ENCODE assay signal across 8 cellular contexts in genomic region chr10:63264852-63265617, GRCh38.
DNase-seq lines count a peak whose midpoint lies in the region; ATAC-seq and TF ChIP-seq lines count a peak whose summit lies in the region.

No MANE protein-coding gene starts in this region.

- H3K27ac ChIP-seq in HL-60 (replicated peaks) (peak overlapping the region; percentile 86), SJSA1 (peak overlapping the region; percentile 89), caudate nucleus (ENCODE audit: low read depth, low read length) (peak overlapping the region; percentile 27)

- intact Hi-C loops in Caco-2 (cut with micrococcal nuclease; ENCODE audit: unreplicated experiment): loop anchor here (5.0 kb wide), 1 partner anchor 502 kb away; no protein-coding TSS in a partner anchor

- H3K9me3 Mint-ChIP-seq in Caco-2 (ENCODE audit: unreplicated experiment): no peaks in the 10 kb centered on the region
- no peaks in the 10 kb centered on the region for H3K9me3 Mint-ChIP-seq in stimulated activated naive B cell treated with anti-CD40 and anti-IgM and Interleukin-4, amounts not matched to agents 10 μg/mL and 1 μg/mL and 100 μg/mL, for 72 hours

- POLR2A ChIA-PET in Caco-2 (lab: Charles Lee): interaction anchor here (0.5 to 0.6 kb wide), 3 partner anchors 10 to 418 kb away, joined by 3 to 4 read pairs (median 3); no protein-coding TSS in a partner anchor

- H3K36me3 ChIP-seq in Caco-2 (ENCODE audit: control insufficient read depth, insufficient read depth, low read length): peaks cover 1% of the 10 kb centered on the region; the same call in 1 of the 2 replicates
- H3K36me3 ChIP-seq in SJSA1: peaks cover 7% of the 10 kb centered on the region

- peaks cover 40% of the 10 kb centered on the region for H3K36me3 Mint-ChIP-seq in Caco-2 (ENCODE audit: insufficient read depth, unreplicated experiment)
- peaks cover 11 to 23% of the 10 kb centered on the region in 2 donors for H3K36me3 Mint-ChIP-seq in stimulated activated naive B cell treated with anti-CD40 and anti-IgM and Interleukin-4, amounts not matched to agents 10 μg/mL and 1 μg/mL and 100 μg/mL, for 72 hours

- H3K4me3 Mint-ChIP-seq in Caco-2 (ENCODE audit: unreplicated experiment): peak overlapping the region; percentile 85
- H3K4me3 Mint-ChIP-seq in stimulated activated naive B cell treated with anti-CD40 and anti-IgM and Interleukin-4, amounts not matched to agents 10 μg/mL and 1 μg/mL and 100 μg/mL, for 72 hours: peak overlapping the region; percentile 90 to 94

- no peaks in the 10 kb centered on the region for H3K9me3 ChIP-seq in Caco-2
- no peaks in the 10 kb centered on the region for H3K9me3 ChIP-seq in SJSA1 (replicated peaks)

- H3K27me3 ChIP-seq in Caco-2 (replicated peaks; ENCODE audit: control insufficient read depth, insufficient read depth, low read length) (no peaks in the 10 kb centered on the region), HL-60 (ENCODE audit: insufficient read depth, poor library complexity, severe bottlenecking) (no peaks in the 10 kb centered on the region), SJSA1 (replicated peaks) (no peaks in the 10 kb centered on the region)

- TF ChIP-seq CTCF in Caco-2 (IDR thresholded peaks at IDR 0.05; ENCODE audit: insufficient read depth in 1 of 2, low read depth in 1 of 2, low read length in 1 of 2, severe bottlenecking in 1 of 2, unreplicated experiment in 1 of 2) (no peak), HL-60 (IDR thresholded peaks at IDR 0.05; ENCODE audit: insufficient read depth, low read length) (no peak)

- H3K4me1 ChIP-seq in Caco-2 (peaks cover 24% of the 10 kb centered on the region), SJSA1 (replicated peaks) (peaks cover 3% of the 10 kb centered on the region; the same call in 1 of the 2 replicates)

- ATAC-seq in stimulated activated naive B cell treated with anti-CD40 and anti-IgM and Interleukin-4, amounts not matched to agents 10 μg/mL and 1 μg/mL and 100 μg/mL, for 72 hours (replicated peaks): no peak
- no peak for ATAC-seq in HG03442 (IDR thresholded peaks at IDR 0.05; ENCODE audit: unreplicated experiment)
- ATAC-seq in HG02623 (IDR thresholded peaks at IDR 0.05; ENCODE audit: unreplicated experiment): no peak

- H3K27ac Mint-ChIP-seq in Caco-2 (ENCODE audit: unreplicated experiment): peak overlapping the region; percentile 88
- H3K27ac Mint-ChIP-seq in stimulated activated naive B cell treated with anti-CD40 and anti-IgM and Interleukin-4, amounts not matched to agents 10 μg/mL and 1 μg/mL and 100 μg/mL, for 72 hours: peak overlapping the region; percentile 95

- no peaks in the 10 kb centered on the region for H3K27me3 Mint-ChIP-seq in Caco-2 (ENCODE audit: insufficient read depth, unreplicated experiment)
- H3K27me3 Mint-ChIP-seq in stimulated activated naive B cell treated with anti-CD40 and anti-IgM and Interleukin-4, amounts not matched to agents 10 μg/mL and 1 μg/mL and 100 μg/mL, for 72 hours: no peaks in the 10 kb centered on the region

- H3K4me3 ChIP-seq in Caco-2 (ENCODE audit: low read depth, low read length): peak overlapping the region; percentile 54
- H3K4me3 ChIP-seq in HL-60 (replicated peaks; ENCODE audit: insufficient read depth, low read length): peak overlapping the region; percentile 56
- H3K4me3 ChIP-seq in SJSA1: peak overlapping the region; percentile 36

- CTCF ChIA-PET in Caco-2 (lab: Charles Lee): no interaction called here

- DNase-seq in Caco-2 (peak in 1 of 2 experiments; percentile 48), HL-60 (ENCODE audit: low read depth in 1 of 2, low spot score in 1 of 2) (peak in 1 of 2 experiments; percentile 44), SJSA1 (ENCODE audit: low read depth in 1 of 2, low spot score in 2 of 2) (peak in 1 of 2 experiments; percentile 51), caudate nucleus (lab: John Stamatoyannopoulos, UW) (peak in 14 of 61 donors; percentile 3 to 60 (median 13)), left kidney (ENCODE audit: low read depth, low spot score) (peak; percentile 84)
- no peak for DNase-seq in stimulated activated naive B cell treated with anti-CD40 and anti-IgM and Interleukin-4, amounts not matched to agents 10 μg/mL and 1 μg/mL and 100 μg/mL, for 72 hours

- peaks cover 14% of the 10 kb centered on the region for H3K4me1 Mint-ChIP-seq in Caco-2 (ENCODE audit: low read depth, unreplicated experiment)
- H3K4me1 Mint-ChIP-seq in stimulated activated naive B cell treated with anti-CD40 and anti-IgM and Interleukin-4, amounts not matched to agents 10 μg/mL and 1 μg/mL and 100 μg/mL, for 72 hours: peaks cover 10 to 24% of the 10 kb centered on the region in 2 donors

- no TSS peak for BruUV-seq in Caco-2 (replicated peaks; lab: Mats Ljungman, UMichigan)

Comparison
In these comparisons a context has a peak if more than half of its experiments do, and no peak if none do; other contexts are left out.
1. H3K27ac ChIP-seq: peak in every context shown above with its lines; median percentile 89 in SJSA1; 86 in HL-60; 27 in caudate nucleus.